1 cellular context compared by ENCODE assay signal in genomic region chr6:158464483-158464882, GRCh38.
TF ChIP-seq lines count a peak whose summit lies in the region.

No MANE protein-coding gene starts in this region.

TF ChIP-seq in WTC11, 78 proteins besides CTCF, POLR2A, EP300 and RAD21:
- TF ChIP-seq USF2 (CRISPR knock-in tag; IDR thresholded peaks at IDR 0.05) (0 out of 2 replicates have a peak, but pooled peaks have one; percentile 31), ZNF396 (CRISPR knock-in tag; IDR thresholded peaks at IDR 0.05; ENCODE audit: borderline replicate concordance) (peak; percentile 2; the same call in 1 of the 2 replicates), GRHL2 (CRISPR knock-in tag; IDR thresholded peaks at IDR 0.05; ENCODE audit: insufficient replicate concordance, severe bottlenecking) (no peak), CREM (CRISPR knock-in tag; IDR thresholded peaks at IDR 0.05) (0 out of 2 replicates have a peak, but pooled peaks have one; percentile 37), ATF1 (CRISPR knock-in tag; IDR thresholded peaks at IDR 0.05) (no peak), OVOL2 (CRISPR knock-in tag; IDR thresholded peaks at IDR 0.05; ENCODE audit: borderline replicate concordance) (no peak), E2F4 (CRISPR knock-in tag; IDR thresholded peaks at IDR 0.05; ENCODE audit: borderline replicate concordance, low read depth) (no peak), JUN (CRISPR knock-in tag; IDR thresholded peaks at IDR 0.05) (no peak), MAX (CRISPR knock-in tag; IDR thresholded peaks at IDR 0.05) (0 out of 2 replicates have a peak, but pooled peaks have one; percentile 41), TEAD1 (CRISPR knock-in tag; IDR thresholded peaks at IDR 0.05) (0 out of 2 replicates have a peak, but pooled peaks have one; percentile 45), ZNF532 (CRISPR knock-in tag; IDR thresholded peaks at IDR 0.05; ENCODE audit: borderline replicate concordance) (no peak; the same call in 1 of the 2 replicates), HMGA2 (CRISPR knock-in tag; IDR thresholded peaks at IDR 0.05) (no peak), ZNF671 (CRISPR knock-in tag; IDR thresholded peaks at IDR 0.05) (no peak)
TF ChIP-seq in WTC11: peak in this region for 5.
